In genomic region chr12:62285284-62285683, GRCh38 we compare ENCODE assay signal across 1 cellular context.
TF ChIP-seq lines count a peak whose summit lies in the region.

No MANE protein-coding gene starts in this region.

TF ChIP-seq in K562, 482 proteins besides CTCF, POLR2A, EP300 and RAD21:
- TF ChIP-seq ZNF695 (CRISPR knock-in tag; IDR thresholded peaks at IDR 0.05) = no peak
- TF ChIP-seq CC2D1A (IDR thresholded peaks at IDR 0.05) = no peak
- peak; percentile 78 for TF ChIP-seq RBM25 (IDR thresholded peaks at IDR 0.05; ENCODE audit: low read depth, low read length, severe bottlenecking)
- TF ChIP-seq RCOR1 (IDR thresholded peaks at IDR 0.05; ENCODE audit: borderline replicate concordance in 1 of 2, low read depth in 2 of 2, low read length in 2 of 2) = 0 out of 4 replicates have a peak, but pooled peaks of 1 of the 2 experiments have one; percentile 33
- peak; percentile 61; the same call in 1 of the 2 replicates for TF ChIP-seq HDAC2 (IDR thresholded peaks at IDR 0.05)
- no peak for TF ChIP-seq NFIC (IDR thresholded peaks at IDR 0.05)
- TF ChIP-seq, protein P1, sequence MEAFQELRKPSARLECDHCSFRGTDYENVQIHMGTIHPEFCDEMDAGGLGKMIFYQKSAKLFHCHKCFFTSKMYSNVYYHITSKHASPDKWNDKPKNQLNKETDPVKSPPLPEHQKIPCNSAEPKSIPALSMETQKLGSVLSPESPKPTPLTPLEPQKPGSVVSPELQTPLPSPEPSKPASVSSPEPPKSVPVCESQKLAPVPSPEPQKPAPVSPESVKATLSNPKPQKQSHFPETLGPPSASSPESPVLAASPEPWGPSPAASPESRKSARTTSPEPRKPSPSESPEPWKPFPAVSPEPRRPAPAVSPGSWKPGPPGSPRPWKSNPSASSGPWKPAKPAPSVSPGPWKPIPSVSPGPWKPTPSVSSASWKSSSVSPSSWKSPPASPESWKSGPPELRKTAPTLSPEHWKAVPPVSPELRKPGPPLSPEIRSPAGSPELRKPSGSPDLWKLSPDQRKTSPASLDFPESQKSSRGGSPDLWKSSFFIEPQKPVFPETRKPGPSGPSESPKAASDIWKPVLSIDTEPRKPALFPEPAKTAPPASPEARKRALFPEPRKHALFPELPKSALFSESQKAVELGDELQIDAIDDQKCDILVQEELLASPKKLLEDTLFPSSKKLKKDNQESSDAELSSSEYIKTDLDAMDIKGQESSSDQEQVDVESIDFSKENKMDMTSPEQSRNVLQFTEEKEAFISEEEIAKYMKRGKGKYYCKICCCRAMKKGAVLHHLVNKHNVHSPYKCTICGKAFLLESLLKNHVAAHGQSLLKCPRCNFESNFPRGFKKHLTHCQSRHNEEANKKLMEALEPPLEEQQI (IDR thresholded peaks at IDR 0.05) = peak; percentile 89
- peak; percentile 72 for TF ChIP-seq SMARCA5 (IDR thresholded peaks at IDR 0.05)
- peak; percentile 95 for TF ChIP-seq BCOR (IDR thresholded peaks at IDR 0.05)
- TF ChIP-seq ZNF146 (CRISPR knock-in tag; IDR thresholded peaks at IDR 0.05; ENCODE audit: unreplicated experiment) = peak; percentile 97
- TF ChIP-seq THAP12 (CRISPR knock-in tag; IDR thresholded peaks at IDR 0.05) = no peak
- no peak for TF ChIP-seq MYC (IDR thresholded peaks at IDR 0.05; ENCODE audit: low read depth, low read length)
- TF ChIP-seq MYC (CRISPR knock-in tag; IDR thresholded peaks at IDR 0.05; ENCODE audit: borderline replicate concordance, low read depth) = no peak
- TF ChIP-seq, protein P2, sequence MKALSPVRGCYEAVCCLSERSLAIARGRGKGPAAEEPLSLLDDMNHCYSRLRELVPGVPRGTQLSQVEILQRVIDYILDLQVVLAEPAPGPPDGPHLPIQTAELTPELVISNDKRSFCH (CRISPR knock-in tag; IDR thresholded peaks at IDR 0.05) = no peak
- TF ChIP-seq, protein P2 (tag; IDR thresholded peaks at IDR 0.05) = no peak
- TF ChIP-seq ADNP (tag; IDR thresholded peaks at IDR 0.05) = peak; percentile 68
- peak; percentile 73 to 87 for TF ChIP-seq KDM1A (IDR thresholded peaks at IDR 0.05)
